22 cellular contexts compared by ENCODE assay signal in genomic region chr20:18254615-18255014, GRCh38.
"Had no signal": no experiment of that assay in that cellular context is flagged by ENCODE, and none has a peak within 500 bp of the region (broad histone marks: within the 10 kb centered on the region; RNA-seq: fewer than 3 reads in every experiment).

No MANE protein-coding gene starts in this region.

- ATAC-seq: heart right ventricle; mucosa of descending colon; naive thymus-derived CD8-positive, alpha-beta T cell; right lobe of liver; stimulated activated effector memory CD8-positive, alpha-beta T cell treated with anti-CD3 and anti-CD28 coated beads, Interleukin-12 subunit alpha, Interleukin-12 subunit beta, amount 100 ng/mL, for 72 hours; stimulated activated naive CD8-positive, alpha-beta T cell treated with anti-CD3 and anti-CD28 coated beads, Interleukin-15, Interleukin-2, amounts not matched to agents 100 U/mL and 50 U/mL, for 24 hours had no signal

- H3K27ac ChIP-seq: heart right ventricle, left ventricle myocardium inferior, neutrophil, psoas muscle, right lobe of liver, suprapubic skin, tibial artery had no signal

- H3K9me3 ChIP-seq: heart right ventricle, left ventricle myocardium inferior, mucosa of descending colon, neutrophil, psoas muscle, right lobe of liver, suprapubic skin, tibial artery had no signal

- H3K4me3 ChIP-seq: heart right ventricle, left ventricle myocardium inferior, mucosa of descending colon, psoas muscle, right lobe of liver, suprapubic skin, tibial artery had no signal

- H3K36me3 ChIP-seq: heart right ventricle, left ventricle myocardium inferior, neutrophil, right lobe of liver, suprapubic skin, tibial artery had no signal

- FAIRE-seq: colon, endothelial cell of umbilical vein, frontal cortex, islet of Langerhans had no signal

- DNase-seq: cerebellar nuclear complex; dermis blood vessel endothelial cell; heart right ventricle; hypothalamus; left ventricle myocardium inferior; mammary epithelial cell; mucosa of descending colon; naive thymus-derived CD8-positive, alpha-beta T cell; psoas muscle; retina; right lobe of liver; stimulated activated CD4-positive, alpha-beta T cell treated with anti-CD3 and anti-CD28 coated beads, Interleukin-4, amount 100 ng/mL, for 1 hour; stimulated activated CD8-positive, alpha-beta memory T cell treated with anti-CD3 and anti-CD28 coated beads, Interleukin-4, amount 100 ng/mL, for 48 hours; stimulated activated naive CD8-positive, alpha-beta T cell treated with anti-CD3 and anti-CD28 coated beads, Interleukin-15, Interleukin-2, amounts not matched to agents 100 U/mL and 50 U/mL, for 24 hours; tibial artery had no signal

- H3K4me1 ChIP-seq: heart right ventricle, left ventricle myocardium inferior, psoas muscle, right lobe of liver, suprapubic skin, tibial artery had no signal

- H3K27me3 ChIP-seq: neutrophil, right lobe of liver, suprapubic skin, tibial artery had no signal
